ENCODE assay signal across 21 cellular contexts in genomic region chr11:12826441-12826840, GRCh38.
DNase-seq lines count a peak whose midpoint lies in the region; ATAC-seq, FAIRE-seq and TF ChIP-seq lines count a peak whose summit lies in the region.
"Had no signal": no experiment of that assay in that cellular context is flagged by ENCODE, and none has a peak within 500 bp of the region (broad histone marks: within the 10 kb centered on the region; RNA-seq: fewer than 3 reads in every experiment).

No MANE protein-coding gene starts in this region.

- no peak overlapping the region for H2AFZ ChIP-seq in K562 (ENCODE audit: low read depth, low read length)

- H3K27me3 Mint-ChIP-seq in Calu3 (ENCODE audit: unreplicated experiment): no peaks in the 10 kb centered on the region

- TF ChIP-seq CTCF in Calu3 (IDR thresholded peaks at IDR 0.05; ENCODE audit: unreplicated experiment) (no peak), K562 (IDR thresholded peaks at IDR 0.05 in 2 of 3, conservative IDR thresholded peaks at IDR 0.05 in 1 of 3; ENCODE audit: insufficient read depth in 2 of 3, low read depth in 1 of 3, low read length in 3 of 3) (no peak), gastrocnemius medialis (IDR thresholded peaks at IDR 0.05 in 4 of 5, conservative IDR thresholded peaks at IDR 0.05 in 1 of 5) (no peak), upper lobe of right lung (IDR thresholded peaks at IDR 0.05) (no peak)

- H3K9ac ChIP-seq in K562 (ENCODE audit: insufficient read depth in 1 of 2, low read depth in 2 of 2, low read length in 2 of 2): no peak overlapping the region

- intact Hi-C loops in Calu3 (cut with micrococcal nuclease; ENCODE audit: unreplicated experiment): loop anchor here (5.0 kb wide), 1 partner anchor 61 kb away; no protein-coding TSS in a partner anchor
- intact Hi-C loops in K562 (cut with micrococcal nuclease): loop anchor here (5.0 kb wide), 2 partner anchors 36 to 61 kb away; no protein-coding TSS in a partner anchor
- intact Hi-C loops in gastrocnemius medialis (cut with DNase I; ENCODE audit: low total_unique reads): no loop called here
- intact Hi-C loops in upper lobe of right lung (cut with DNase I): no loop called here

- H3K4me1 ChIP-seq in K562 (replicated peaks in 1 of 2; ENCODE audit: control insufficient read depth in 2 of 2, insufficient read depth in 2 of 2, low read length in 2 of 2) (peaks cover 9 to 35% of the 10 kb centered on the region in 2 experiments; a peak in 4 of 5 replicates), gastrocnemius medialis (peaks cover 77 to 85% of the 10 kb centered on the region in 2 donors), upper lobe of right lung (peaks cover 32% of the 10 kb centered on the region)

- ATAC-seq in K562 (no peak), gastrocnemius medialis (no peak), upper lobe of right lung (no peak)

- no peak overlapping the region for H3K4me2 ChIP-seq in K562 (ENCODE audit: insufficient read depth, low read length)

- H3K4me3 ChIP-seq in K562 (no peak overlapping the region), gastrocnemius medialis (no peak overlapping the region), upper lobe of right lung (no peak overlapping the region)

- H3K79me2 ChIP-seq in K562 (ENCODE audit: control insufficient read depth, insufficient read depth, low read length): peaks cover 12% of the 10 kb centered on the region; the same call in 1 of the 3 replicates

- H3K4me1 Mint-ChIP-seq in Calu3 (ENCODE audit: low read depth, unreplicated experiment): peaks cover 53% of the 10 kb centered on the region

- H3K27me3 ChIP-seq in K562 (ENCODE audit: control insufficient read depth in 2 of 2, insufficient read depth in 2 of 2, low read length in 2 of 2) (no peaks in the 10 kb centered on the region), gastrocnemius medialis (no peaks in the 10 kb centered on the region), upper lobe of right lung (no peaks in the 10 kb centered on the region)

- H4K20me1 ChIP-seq in K562 (replicated peaks; ENCODE audit: control insufficient read depth, insufficient read depth, low read length): no peaks in the 10 kb centered on the region

- no peak overlapping the region for H3K27ac ChIP-seq in K562 (ENCODE audit: extremely low read depth, low read depth, low read length)
- peak overlapping the region in 3 of 4 donors; percentile 5 to 79 (median 71) for H3K27ac ChIP-seq in gastrocnemius medialis
- no peak overlapping the region for H3K27ac ChIP-seq in upper lobe of right lung
- H3K27ac ChIP-seq: C4-2B had no signal

- H3K4me3 Mint-ChIP-seq in Calu3 (ENCODE audit: low read depth, unreplicated experiment): no peak overlapping the region

- in situ Hi-C loops in K562 (cut with MboI) (no loop called here), gastrocnemius medialis (cut with MboI; ENCODE audit: low sequenced_read_pairs in 4 of 4) (no loop called here)

- BruUV-seq in Calu3 (replicated peaks; lab: Mats Ljungman, UMichigan) (no TSS peak), K562 (replicated peaks; lab: Mats Ljungman, UMichigan) (no TSS peak)

- FAIRE-seq in K562 (lab: Jason Lieb, UNC): no peak
- FAIRE-seq: G401.6 had no signal

- H3K9me3 ChIP-seq in K562 (replicated peaks; ENCODE audit: control insufficient read depth, insufficient read depth, low read depth, low read length) (no peaks in the 10 kb centered on the region), gastrocnemius medialis (no peaks in the 10 kb centered on the region), upper lobe of right lung (no peaks in the 10 kb centered on the region)

- H3K9me1 ChIP-seq in K562 (ENCODE audit: control insufficient read depth, insufficient read depth, low read length): no peaks in the 10 kb centered on the region

- CTCF ChIA-PET in Calu3 (lab: Charles Lee) (no interaction called here), K562 (lab: Yijun Ruan, JAX; ENCODE audit: low intra/inter-chr PET ratio) (no interaction called here)

- no peak for TF ChIP-seq RAD21 in K562 (CRISPR knock-in tag; conservative IDR thresholded peaks at IDR 0.05 in 1 of 2, IDR thresholded peaks at IDR 0.05 in 1 of 2)

- TF ChIP-seq EP300 in K562 (IDR thresholded peaks at IDR 0.05; ENCODE audit: low read length): no peak

- no peaks in the 10 kb centered on the region for H3K9me3 Mint-ChIP-seq in Calu3 (ENCODE audit: low read depth, unreplicated experiment)

- TF ChIP-seq POLR2A in K562 (conservative IDR thresholded peaks at IDR 0.05): no peak
- no peak for TF ChIP-seq POLR2A in gastrocnemius medialis (IDR thresholded peaks at IDR 0.05)

- H3K36me3 ChIP-seq in K562 (ENCODE audit: control insufficient read depth, insufficient read depth, low read length): no peaks in the 10 kb centered on the region
- no peaks in the 10 kb centered on the region for H3K36me3 ChIP-seq in gastrocnemius medialis
- H3K36me3 ChIP-seq in upper lobe of right lung: no peaks in the 10 kb centered on the region

- 4% methylated on average over 2 of the region's 2 CpGs for WGBS in K562 (ENCODE audit: insufficient coverage, low coverage, missing lambda C conversion rate)

- POLR2A ChIA-PET in K562 (lab: Yijun Ruan, JAX): interaction anchor here (1.7 kb wide), 1 partner anchor 27 kb away, joined by 3 read pairs; no protein-coding TSS in a partner anchor

- peak overlapping the region; percentile 89 for H3K27ac Mint-ChIP-seq in Calu3 (ENCODE audit: unreplicated experiment)

- no peak for DNase-seq in Calu3
- DNase-seq in NCI-H226: peak; percentile 78
- no peak for DNase-seq in K562 (ENCODE audit: extremely low read depth in 1 of 4, low spot score in 3 of 4)
- no peak for DNase-seq in gastrocnemius medialis
- DNase-seq in upper lobe of right lung: no peak
- no peak for DNase-seq in activated gamma-delta T cell (lab: John Stamatoyannopoulos, UW)
- DNase-seq in activated T-cell treated with anti-CD3 and anti-CD28 coated beads, Interleukin-2, amount 50 U/mL, for 1 hour: no peak
- no peak for DNase-seq in hepatic stellate cell (ENCODE audit: low spot score)
- DNase-seq: ACHN, AML-193, DMS79 treated with DMSO at 0.1 percent for 48 hours, KG1, MV-4-11, NCI-H1417, NCI-H187, NCI-H2107, NCI-H524, NCI-H82, RPMI8226 had no signal

- H3K36me3 Mint-ChIP-seq in Calu3 (ENCODE audit: insufficient read depth, unreplicated experiment): peaks cover 23% of the 10 kb centered on the region

TF ChIP-seq in K562, 482 proteins besides CTCF, POLR2A, EP300 and RAD21 (continues in another document):
- TF ChIP-seq DNMT1 (IDR thresholded peaks at IDR 0.05): no peak
- 0 out of 4 replicates have a peak, but pooled peaks of 1 of the 2 experiments have one; percentile 23 for TF ChIP-seq RCOR1 (IDR thresholded peaks at IDR 0.05; ENCODE audit: borderline replicate concordance in 1 of 2, low read depth in 2 of 2, low read length in 2 of 2)
- TF ChIP-seq HDAC1 (IDR thresholded peaks at IDR 0.05): peak in 1 of 2 experiments; percentile 58; a peak in 1 of 4 replicates
- no peak for TF ChIP-seq NONO (IDR thresholded peaks at IDR 0.05; ENCODE audit: low read depth in 2 of 2, low read length in 1 of 2)
- no peak for TF ChIP-seq LARP7 (IDR thresholded peaks at IDR 0.05)
- TF ChIP-seq BRD9 (IDR thresholded peaks at IDR 0.05; ENCODE audit: low read depth, partially characterized antibody): no peak
- no peak for TF ChIP-seq MYC (IDR thresholded peaks at IDR 0.05; ENCODE audit: low read depth, low read length)
- no peak for TF ChIP-seq MYC (CRISPR knock-in tag; IDR thresholded peaks at IDR 0.05; ENCODE audit: borderline replicate concordance, low read depth)
- TF ChIP-seq CBFA2T2 (conservative IDR thresholded peaks at IDR 0.05): peak; percentile 41
- peak; percentile 66 for TF ChIP-seq CBFA2T3 (IDR thresholded peaks at IDR 0.05)
- no peak for TF ChIP-seq E2F8 (IDR thresholded peaks at IDR 0.05; ENCODE audit: low read depth, partially characterized antibody)
- TF ChIP-seq FOXM1 (IDR thresholded peaks at IDR 0.05; ENCODE audit: low read depth): peak; percentile 29; the same call in 1 of the 2 replicates
- no peak for TF ChIP-seq FOXM1 (CRISPR knock-in tag; IDR thresholded peaks at IDR 0.05; ENCODE audit: low read depth)
- TF ChIP-seq NFIX (CRISPR knock-in tag; IDR thresholded peaks at IDR 0.05; ENCODE audit: low read depth): no peak
- no peak for TF ChIP-seq ZFPM2 (CRISPR knock-in tag; IDR thresholded peaks at IDR 0.05)
- TF ChIP-seq ARID1B (IDR thresholded peaks at IDR 0.05): 0 out of 2 replicates have a peak, but pooled peaks have one; percentile 28
- TF ChIP-seq KDM2B (CRISPR knock-in tag; IDR thresholded peaks at IDR 0.05): no peak

Comparison
In these comparisons a context has a peak if more than half of its experiments do, and no peak if none do; other contexts are left out.
1. H3K27ac ChIP-seq: peak in gastrocnemius medialis (3 of 4); none in K562 (single experiment) and upper lobe of right lung (single experiment).
2. intact Hi-C loops: an anchor here in Calu3 (5.0 kb wide) and K562 (5.0 kb wide); none called in gastrocnemius medialis and upper lobe of right lung.